Comparison of ENCODE assay signal across 13 cellular contexts in the genomic region with DNA sequence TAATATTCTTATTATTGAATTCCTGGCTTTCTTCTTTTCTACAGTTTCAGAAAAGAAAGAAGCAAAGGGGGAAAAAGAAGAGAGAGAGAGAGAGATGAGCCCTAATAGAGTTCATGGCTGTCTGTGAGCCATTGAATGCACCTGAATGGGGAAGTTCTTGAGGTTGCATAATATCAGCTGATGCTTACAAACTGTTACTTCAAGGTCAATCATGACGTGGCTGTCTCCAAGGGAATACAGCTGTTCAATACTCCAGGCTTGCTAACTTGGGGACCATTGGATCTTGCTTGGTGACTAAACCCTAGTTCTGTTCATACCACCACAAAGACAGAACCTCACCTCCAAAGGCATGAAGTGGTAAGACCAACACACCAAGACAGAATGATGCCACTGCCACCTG.
"Had no signal": no experiment of that assay in that cellular context is flagged by ENCODE, and none has a peak within 500 bp of the region (broad histone marks: within the 10 kb centered on the region; RNA-seq: fewer than 3 reads in every experiment).

No MANE protein-coding gene starts in this region.

- H3K9me3 ChIP-seq: lower lobe of right lung, tibial nerve had no signal

- H3K36me3 ChIP-seq: lower lobe of right lung, tibial nerve had no signal

- H3K4me3 ChIP-seq: lower lobe of right lung, tibial nerve had no signal

- H3K27ac ChIP-seq: lower lobe of right lung, parathyroid adenoma, tibial nerve had no signal

- H3K27me3 ChIP-seq: tibial nerve had no signal

- DNase-seq: activated B cell treated with CpG ODN at 0.5 μM for 24 hours; activated CD4-positive, alpha-beta T cell treated with anti-CD3 and anti-CD28 coated beads, Interleukin-2, amount 10 ng/mL, durations not matched to agents 24 days and 14 days; activated CD8-positive, alpha-beta memory T cell treated with anti-CD3 and anti-CD28 coated beads for 24 hours; activated naive CD4-positive, alpha-beta T cell treated with anti-CD3 and anti-CD28 coated beads for 36 hours; central memory CD4-positive, alpha-beta T cell; effector memory CD8-positive, alpha-beta T cell; hippocampal formation; lower lobe of right lung; midbrain; small intestine had no signal

- ATAC-seq: activated T-helper 17 cell treated with anti-CD3 and anti-CD28 coated beads, Interleukin-2, amount 50 U/mL, for 72 hours; effector memory CD8-positive, alpha-beta T cell had no signal

- H3K4me1 ChIP-seq: lower lobe of right lung, parathyroid adenoma, tibial nerve had no signal
